ENCODE assay signal across 19 cellular contexts in the genomic region with DNA sequence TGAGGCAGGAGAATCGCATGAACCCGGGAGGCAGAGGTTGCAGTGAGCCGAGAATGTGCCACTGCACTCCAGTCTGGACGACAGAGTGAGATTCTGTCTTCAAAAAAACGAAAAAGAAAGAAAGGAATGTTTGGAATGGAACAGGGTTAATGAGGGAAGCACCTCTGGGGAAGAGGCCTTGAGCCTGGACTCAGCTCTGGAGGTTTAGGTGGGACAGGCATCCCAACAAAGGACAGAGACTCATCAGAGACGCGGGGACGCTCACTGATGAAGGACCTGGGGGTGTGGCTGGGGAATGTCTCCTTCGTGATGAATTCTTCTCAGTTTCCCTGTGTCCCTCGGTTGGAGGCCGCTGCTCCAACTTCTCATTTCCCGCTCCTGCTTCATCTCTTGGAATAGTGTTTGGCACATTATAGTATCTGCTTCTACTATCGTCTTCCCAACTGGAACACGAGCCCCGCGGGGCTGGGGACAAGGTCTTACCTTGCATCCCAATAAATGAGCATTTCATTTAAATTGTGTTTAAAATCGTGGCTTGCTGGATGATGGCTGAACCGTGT. TPM values are rescaled to one million over a fixed set of nuclear protein-coding genes. Genes with fewer than 3 reads are reported as not detected.
DNase-seq lines count a peak whose midpoint lies in the region; ATAC-seq and TF ChIP-seq lines count a peak whose summit lies in the region.
"Had no signal": no experiment of that assay in that cellular context is flagged by ENCODE, and none has a peak within 500 bp of the region (broad histone marks: within the 10 kb centered on the region; RNA-seq: fewer than 3 reads in every experiment).

No MANE protein-coding gene starts in this region.

- H3K4me1 ChIP-seq in right atrium auricular region (peaks cover 0 to 7% of the 10 kb centered on the region in 2 donors), tibial nerve (no peaks in the 10 kb centered on the region)

- H3K27me3 ChIP-seq in right atrium auricular region (no peaks in the 10 kb centered on the region), tibial nerve (no peaks in the 10 kb centered on the region)

- no peaks in the 10 kb centered on the region for H3K36me3 ChIP-seq in right atrium auricular region
- no peaks in the 10 kb centered on the region for H3K36me3 ChIP-seq in tibial nerve

- TF ChIP-seq EP300 in tibial nerve (IDR thresholded peaks at IDR 0.05), result no peak

- no peak overlapping the region for H3K4me3 ChIP-seq in right atrium auricular region
- H3K4me3 ChIP-seq in coronary artery, result no peak overlapping the region
- no peak overlapping the region for H3K4me3 ChIP-seq in tibial nerve

- H3K27ac ChIP-seq in right atrium auricular region (no peak overlapping the region), coronary artery (no peak overlapping the region), tibial nerve (no peak overlapping the region)
- H3K27ac ChIP-seq: KMS-11, RWPE1 had no signal

- ATAC-seq in left ventricle myocardium superior, result no peak

- WGBS in tibial nerve, 2 donors, result 80 to 84% methylated on average over 18 of the region's 18 CpGs

- H3K9me3 ChIP-seq in right atrium auricular region (no peaks in the 10 kb centered on the region), tibial nerve (no peaks in the 10 kb centered on the region)

- TF ChIP-seq CTCF in right atrium auricular region (IDR thresholded peaks at IDR 0.05) (no peak), coronary artery (IDR thresholded peaks at IDR 0.05) (no peak), tibial nerve (IDR thresholded peaks at IDR 0.05) (no peak)

- no peak for TF ChIP-seq POLR2A in tibial nerve (IDR thresholded peaks at IDR 0.05)

- DNase-seq in right atrium auricular region (ENCODE audit: low spot score) (peak; percentile 28), left ventricle myocardium superior (no peak), coronary artery (ENCODE audit: low spot score) (peak; percentile 55), mesenteric fat pad (ENCODE audit: low spot score) (peak; percentile 74), activated T-cell treated with anti-CD3 and anti-CD28 coated beads for 4 hours (no peak), NCI-H748 treated with DMSO at 0.1 percent for 48 hours (lab: John Stamatoyannopoulos, UW) (no peak), tibial nerve (ENCODE audit: low spot score in 2 of 2) (no peak)
- DNase-seq: C1 segment of cervical spinal cord, DMS79 treated with DMSO at 0.1 percent for 48 hours, NCI-H1417 treated with DMSO at 0.1 percent for 48 hours, NCI-H187 treated with DMSO at 0.1 percent for 48 hours, NCI-H226, NCI-H524 had no signal

- intact Hi-C loops in left ventricle myocardium superior (cut with micrococcal nuclease), result no loop called here

RNA-seq across cellular contexts. Expression of gene KIF25, which starts 27.6 kb away (rescaled TPM):
- total RNA-seq in right atrium auricular region, result not detected
- not detected for total RNA-seq in left ventricle myocardium superior
- total RNA-seq in mesenteric fat pad, result 0.93 TPM
- total RNA-seq in tibial nerve, result not detected
- total RNA-seq: A172, G401, MCF 10A had no signal

RNA-seq across cellular contexts. Expression of gene FRMD1, which starts 54.0 kb away (rescaled TPM):
- total RNA-seq in right atrium auricular region (under 1 TPM in 1 of 2 donors, not detected in 1; 0.08 TPM), left ventricle myocardium superior (0.45 TPM), mesenteric fat pad (7.6 TPM), tibial nerve (10 to 100 TPM in 3 of 4 donors, 1 to 10 TPM in 1; 9.9 to 14.4 (median 12.5) TPM)
- total RNA-seq: A172, G401, H1, MCF 10A had no signal

Comparison
In these comparisons a context has a peak if more than half of its experiments do, and no peak if none do; other contexts are left out.
1. DNase-seq: peak in right atrium auricular region (single experiment), coronary artery (single experiment) and mesenteric fat pad (single experiment); none in left ventricle myocardium superior (single experiment), activated T-cell treated with anti-CD3 and anti-CD28 coated beads for 4 hours (single experiment), NCI-H748 treated with DMSO at 0.1 percent for 48 hours (single experiment) and tibial nerve (0 of 2).